ENCODE assay signal across 9 cellular contexts in genomic region chr20:47784256-47784598, GRCh38. TPM values are rescaled to one million over a fixed set of nuclear protein-coding genes. Genes with fewer than 3 reads are reported as not detected.
DNase-seq lines count a peak whose midpoint lies in the region; ATAC-seq lines count a peak whose summit lies in the region.
"Had no signal": no experiment of that assay in that cellular context is flagged by ENCODE, and none has a peak within 500 bp of the region (broad histone marks: within the 10 kb centered on the region; RNA-seq: fewer than 3 reads in every experiment).

No MANE protein-coding gene starts in this region.

- peak overlapping the region; percentile 11 to 61 for H3K4me3 Mint-ChIP-seq in stimulated activated naive CD8-positive, alpha-beta T cell treated with anti-CD3 and anti-CD28 coated beads, Interleukin-15, amount 100 ng/mL, for 72 hours
- H3K4me3 Mint-ChIP-seq in dendritic cell treated with granulocyte-macrophage colony-stimulating factor and Interleukin-4, amounts not matched to agents 40 ng/mL and 50 ng/mL, for 4 days, result peak overlapping the region; percentile 89

- peaks cover 13% of the 10 kb centered on the region for H3K4me1 ChIP-seq in muscle layer of colon (ENCODE audit: insufficient read depth, low read length)
- H3K4me1 ChIP-seq in aorta (ENCODE audit: control insufficient read depth in 1 of 2, insufficient read depth in 2 of 2, low read length in 2 of 2), result no peaks in the 10 kb centered on the region

- intact Hi-C loops in dendritic cell treated with granulocyte-macrophage colony-stimulating factor and Interleukin-4, amounts not matched to agents 40 ng/mL and 50 ng/mL, for 4 days (cut with micrococcal nuclease), result loop anchor here (2.0 kb wide), 1 partner anchor 15 kb away; no protein-coding TSS in a partner anchor
- intact Hi-C loops in aorta (cut with DNase I), result loop anchor here in 1 of 2 donors (10.0 kb wide), 1 partner anchor 501 kb away; no protein-coding TSS in a partner anchor

- H3K9me3 Mint-ChIP-seq in stimulated activated naive CD8-positive, alpha-beta T cell treated with anti-CD3 and anti-CD28 coated beads, Interleukin-15, amount 100 ng/mL, for 72 hours, result no peaks in the 10 kb centered on the region
- no peaks in the 10 kb centered on the region for H3K9me3 Mint-ChIP-seq in dendritic cell treated with granulocyte-macrophage colony-stimulating factor and Interleukin-4, amounts not matched to agents 40 ng/mL and 50 ng/mL, for 4 days

- no peaks in the 10 kb centered on the region for H3K27me3 ChIP-seq in muscle layer of colon (ENCODE audit: control insufficient read depth in 1 of 2, insufficient read depth in 2 of 2, low read length in 2 of 2)
- H3K27me3 ChIP-seq in aorta (ENCODE audit: control insufficient read depth in 1 of 2, insufficient read depth in 2 of 2, low read length in 1 of 2), result no peaks in the 10 kb centered on the region

- no peak for ATAC-seq in stimulated activated naive CD8-positive, alpha-beta T cell treated with anti-CD3 and anti-CD28 coated beads, Interleukin-15, amount 100 ng/mL, for 72 hours
- no peak for ATAC-seq in stimulated activated naive CD8-positive, alpha-beta T cell treated with anti-CD3 and anti-CD28 coated beads, Interleukin-15, Interleukin-2, amounts not matched to agents 100 U/mL and 50 U/mL, for 24 hours
- ATAC-seq in aorta (ENCODE audit: low FRiP score) (no peak), GM19035 (IDR thresholded peaks at IDR 0.05; ENCODE audit: unreplicated experiment) (no peak), GM21367 (IDR thresholded peaks at IDR 0.05; ENCODE audit: unreplicated experiment) (no peak), HG03175 (IDR thresholded peaks at IDR 0.05; ENCODE audit: unreplicated experiment) (no peak)

- no peak overlapping the region for H3K27ac Mint-ChIP-seq in stimulated activated naive CD8-positive, alpha-beta T cell treated with anti-CD3 and anti-CD28 coated beads, Interleukin-15, amount 100 ng/mL, for 72 hours
- peak overlapping the region; percentile 77 for H3K27ac Mint-ChIP-seq in dendritic cell treated with granulocyte-macrophage colony-stimulating factor and Interleukin-4, amounts not matched to agents 40 ng/mL and 50 ng/mL, for 4 days

- H3K9ac ChIP-seq in muscle layer of colon (ENCODE audit: low read length), result no peak overlapping the region

- H3K4me1 Mint-ChIP-seq in stimulated activated naive CD8-positive, alpha-beta T cell treated with anti-CD3 and anti-CD28 coated beads, Interleukin-15, amount 100 ng/mL, for 72 hours, result peaks cover 20% of the 10 kb centered on the region
- peaks cover 63% of the 10 kb centered on the region for H3K4me1 Mint-ChIP-seq in dendritic cell treated with granulocyte-macrophage colony-stimulating factor and Interleukin-4, amounts not matched to agents 40 ng/mL and 50 ng/mL, for 4 days (ENCODE audit: low read depth)

- peaks cover 64% of the 10 kb centered on the region for H3K36me3 Mint-ChIP-seq in dendritic cell treated with granulocyte-macrophage colony-stimulating factor and Interleukin-4, amounts not matched to agents 40 ng/mL and 50 ng/mL, for 4 days (ENCODE audit: low read depth)

- DNase-seq in stimulated activated naive CD8-positive, alpha-beta T cell treated with anti-CD3 and anti-CD28 coated beads, Interleukin-15, amount 100 ng/mL, for 72 hours, result no peak
- DNase-seq in stimulated activated naive CD8-positive, alpha-beta T cell treated with anti-CD3 and anti-CD28 coated beads, Interleukin-15, Interleukin-2, amounts not matched to agents 100 U/mL and 50 U/mL, for 24 hours, result no peak
- no peak for DNase-seq in aorta
- DNase-seq: NCI-H187 had no signal

- H3K27ac ChIP-seq in muscle layer of colon (ENCODE audit: low read depth, low read length) (no peak overlapping the region), aorta (ENCODE audit: low read depth in 1 of 2, low read length in 2 of 2) (no peak overlapping the region)

- H3K36me3 ChIP-seq in muscle layer of colon (ENCODE audit: insufficient read depth, low read length) (no peaks in the 10 kb centered on the region), aorta (ENCODE audit: control insufficient read depth in 1 of 2, insufficient read depth in 2 of 2, low read length in 1 of 2) (no peaks in the 10 kb centered on the region)

- no peaks in the 10 kb centered on the region for H3K9me3 ChIP-seq in muscle layer of colon (ENCODE audit: low read length)
- H3K9me3 ChIP-seq in aorta (ENCODE audit: control insufficient read depth, low read length), result no peaks in the 10 kb centered on the region

- H3K4me3 ChIP-seq in muscle layer of colon (ENCODE audit: low read depth in 1 of 2, low read length in 2 of 2) (peak overlapping the region; percentile 55 to 58), aorta (ENCODE audit: low read length in 2 of 2) (peak overlapping the region; percentile 51 to 88)

- 4 to 9% methylated on average over 8 of the region's 8 CpGs for whole genome bisulfite sequencing in aorta, 2 donors

- H3K27me3 Mint-ChIP-seq in stimulated activated naive CD8-positive, alpha-beta T cell treated with anti-CD3 and anti-CD28 coated beads, Interleukin-15, amount 100 ng/mL, for 72 hours, result peaks cover 66% of the 10 kb centered on the region
- peaks cover 14% of the 10 kb centered on the region for H3K27me3 Mint-ChIP-seq in dendritic cell treated with granulocyte-macrophage colony-stimulating factor and Interleukin-4, amounts not matched to agents 40 ng/mL and 50 ng/mL, for 4 days

RNA-seq across cellular contexts. Expression of gene SULF2, which starts 1.1 kb away (rescaled TPM):
- 100 to 1,000 TPM in 1 of 2 donors, 10 to 100 TPM in 1; 85.8 to 145 TPM for total RNA-seq in aorta
- 10 to 100 TPM; 17.7 to 43.5 TPM for polyA plus RNA-seq in aorta
